ENCODE assay signal across 9 cellular contexts in genomic region chr6:151451417-151451949, GRCh38. TPM values are rescaled to one million over a fixed set of nuclear protein-coding genes. Genes with fewer than 3 reads are reported as not detected.
DNase-seq lines count a peak whose midpoint lies in the region; ATAC-seq and TF ChIP-seq lines count a peak whose summit lies in the region.
"Had no signal": no experiment of that assay in that cellular context is flagged by ENCODE, and none has a peak within 500 bp of the region (broad histone marks: within the 10 kb centered on the region; RNA-seq: fewer than 3 reads in every experiment).

No MANE protein-coding gene starts in this region.

- no peak for ATAC-seq in HG02678 (IDR thresholded peaks at IDR 0.05; ENCODE audit: unreplicated experiment)

- peak overlapping the region; percentile 78 for H3K27ac Mint-ChIP-seq in activated CD4-positive, alpha-beta memory T cell treated with anti-CD3 and anti-CD28 coated beads for 36 hours

- no peak for TF ChIP-seq EP300 in stomach (IDR thresholded peaks at IDR 0.05)

- peak overlapping the region; percentile 77 to 97 (median 93) for H3K27ac ChIP-seq in stomach

- peaks cover 3% of the 10 kb centered on the region for H3K27me3 Mint-ChIP-seq in activated CD4-positive, alpha-beta memory T cell treated with anti-CD3 and anti-CD28 coated beads for 36 hours

- H3K9me3 Mint-ChIP-seq in activated CD4-positive, alpha-beta memory T cell treated with anti-CD3 and anti-CD28 coated beads for 36 hours = no peaks in the 10 kb centered on the region

- peaks cover 6% of the 10 kb centered on the region for H3K36me3 Mint-ChIP-seq in activated CD4-positive, alpha-beta memory T cell treated with anti-CD3 and anti-CD28 coated beads for 36 hours

- H3K4me3 ChIP-seq in iPS-15b (ENCODE audit: low read depth, low read length) (peak overlapping the region; percentile 82), stomach (peak overlapping the region; percentile 70 to 91 (median 75))

- H3K4me1 Mint-ChIP-seq in activated CD4-positive, alpha-beta memory T cell treated with anti-CD3 and anti-CD28 coated beads for 36 hours (ENCODE audit: low read depth) = peaks cover 32% of the 10 kb centered on the region

- POLR2A ChIA-PET in activated CD4-positive, alpha-beta memory T cell treated with anti-CD3 and anti-CD28 coated beads for 36 hours (lab: Charles Lee) = interaction anchor here (0.7 to 2.9 kb wide), 6 partner anchors 10 to 850 kb away, joined by 3 to 16 read pairs (median 4); no protein-coding TSS in a partner anchor

- no peaks in the 10 kb centered on the region for H3K27me3 ChIP-seq in iPS-15b (ENCODE audit: control insufficient read depth, insufficient read depth, low read length)
- H3K27me3 ChIP-seq in stomach = no peaks in the 10 kb centered on the region

- DNase-seq in DMS79 treated with DMSO at 0.1 percent for 48 hours (lab: John Stamatoyannopoulos, UW) (peak; percentile 10), DMS79 (lab: John Stamatoyannopoulos, UW) (no peak), stomach (no peak), medulla oblongata (ENCODE audit: extremely low spot score) (no peak), mucosa of gallbladder (ENCODE audit: low spot score) (no peak)
- DNase-seq in activated CD4-positive, alpha-beta memory T cell treated with anti-CD3 and anti-CD28 coated beads for 36 hours = no peak

- no peak for TF ChIP-seq POLR2A in stomach (IDR thresholded peaks at IDR 0.05)

- 1% methylated on average over 22 of the region's 22 CpGs for WGBS in stomach, 5 donors

- CTCF ChIA-PET in activated CD4-positive, alpha-beta memory T cell treated with anti-CD3 and anti-CD28 coated beads for 36 hours (lab: Charles Lee) = interaction anchor here (1.0 to 2.0 kb wide), 5 partner anchors 10 to 117 kb away, joined by 3 to 9 read pairs (median 6); no protein-coding TSS in a partner anchor

- intact Hi-C loops in activated CD4-positive, alpha-beta memory T cell treated with anti-CD3 and anti-CD28 coated beads for 36 hours (cut with micrococcal nuclease) = loop anchor here (5.0 to 10.0 kb wide), 2 partner anchors 587 to 721 kb away; partner anchors contain the start of gene MTHFD1L
- intact Hi-C loops in stomach (cut with DNase I; ENCODE audit: low total_unique reads) = no loop called here

- H3K9me3 ChIP-seq in iPS-15b (ENCODE audit: control insufficient read depth, insufficient read depth, low read length) = no peaks in the 10 kb centered on the region
- no peaks in the 10 kb centered on the region for H3K9me3 ChIP-seq in stomach

- H3K4me3 Mint-ChIP-seq in activated CD4-positive, alpha-beta memory T cell treated with anti-CD3 and anti-CD28 coated beads for 36 hours = peak overlapping the region; percentile 94

- H3K36me3 ChIP-seq in iPS-15b (ENCODE audit: control insufficient read depth, insufficient read depth, low read length) = no peaks in the 10 kb centered on the region
- H3K36me3 ChIP-seq in stomach = peaks cover 0 to 5% (median 0%) of the 10 kb centered on the region in 4 donors

- no peak for TF ChIP-seq CTCF in stomach (IDR thresholded peaks at IDR 0.05)

- H3K4me1 ChIP-seq in iPS-15b (ENCODE audit: control insufficient read depth, insufficient read depth, low read length) = peaks cover 8% of the 10 kb centered on the region
- peaks cover 17 to 47% (median 26%) of the 10 kb centered on the region in 4 donors for H3K4me1 ChIP-seq in stomach

- H3K9ac ChIP-seq in iPS-15b (ENCODE audit: low read depth, low read length) = peak overlapping the region; percentile 73

RNA-seq across cellular contexts. Expression of gene RMND1, which starts 0.4 kb away (rescaled TPM):
- 10 to 100 TPM; 22.6 to 23.0 TPM for total RNA-seq in activated CD4-positive, alpha-beta memory T cell treated with anti-CD3 and anti-CD28 coated beads for 36 hours
- 10 to 100 TPM in 4 of 5 donors, 1 to 10 TPM in 1; 6.4 to 47.2 (median 31.9) TPM for total RNA-seq in stomach
- 10 to 100 TPM; 13.9 to 17.9 (median 14.9) TPM for polyA plus RNA-seq in stomach
- 16.0 TPM for total RNA-seq in mucosa of gallbladder

RNA-seq across cellular contexts. Expression of gene CCDC170, which starts 42.3 kb away (rescaled TPM):
- total RNA-seq in activated CD4-positive, alpha-beta memory T cell treated with anti-CD3 and anti-CD28 coated beads for 36 hours = not detected
- total RNA-seq in stomach = 1 to 10 TPM in 1 of 5 donors, under 1 TPM in 3, not detected in 1; 0.29 to 3.6 (median 0.82) TPM
- polyA plus RNA-seq in stomach = under 1 TPM; 0.05 to 0.61 (median 0.31) TPM
- total RNA-seq in mucosa of gallbladder = 0.69 TPM
- total RNA-seq: SK-MEL-5 had no signal
